8 cellular contexts compared by ENCODE assay signal in the genomic region with DNA sequence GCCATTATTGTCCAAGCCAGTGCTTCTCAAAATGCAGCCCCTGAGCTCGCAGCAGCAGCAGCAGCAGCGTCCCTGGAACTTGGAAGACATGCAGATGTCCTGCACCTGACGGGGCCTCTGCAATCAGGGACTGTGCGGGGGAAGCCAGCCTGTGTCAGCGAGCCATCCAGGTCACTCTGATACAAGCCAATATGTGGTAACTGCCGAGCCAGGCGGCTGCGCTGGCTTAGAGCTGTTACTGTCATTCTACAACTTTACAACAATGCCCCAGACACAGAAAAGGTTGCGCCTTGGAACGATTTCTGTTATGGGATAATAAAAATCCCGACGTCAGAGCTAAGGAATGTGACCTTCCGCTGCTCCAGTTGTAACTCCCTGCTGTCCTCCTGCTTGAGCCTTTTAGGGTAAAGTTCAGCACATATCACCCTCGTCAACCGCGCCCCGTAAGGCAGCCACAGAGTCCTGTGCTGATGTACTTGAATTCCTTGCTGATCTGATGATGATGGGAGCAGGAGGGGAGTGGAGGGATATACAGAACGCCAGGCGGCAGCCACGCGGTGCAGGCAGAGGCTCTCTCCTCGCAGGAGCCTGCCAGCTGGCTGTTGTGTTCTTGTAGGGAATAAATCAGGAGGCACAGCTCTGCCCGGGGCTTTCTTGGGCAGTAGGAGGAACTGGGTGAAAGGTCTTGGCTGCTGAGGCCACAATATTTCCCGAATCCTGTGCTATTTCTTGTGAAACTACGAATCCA. TPM values are rescaled to one million over a fixed set of nuclear protein-coding genes. Genes with fewer than 3 reads are reported as not detected.
DNase-seq lines count a peak whose midpoint lies in the region; ATAC-seq and TF ChIP-seq lines count a peak whose summit lies in the region.

No MANE protein-coding gene starts in this region.

- peaks cover 2% of the 10 kb centered on the region; the same call in 1 of the 2 replicates for H3K36me3 ChIP-seq in MG63

- no peak for ATAC-seq in HG03108 (IDR thresholded peaks at IDR 0.05; ENCODE audit: unreplicated experiment)

- peak; percentile 84 for DNase-seq in AG09309 (ENCODE audit: low read depth)
- DNase-seq in MG63: peak; percentile 91
- DNase-seq in cerebellum (ENCODE audit: low spot score): peak; percentile 51
- peak; percentile 88 for DNase-seq in kidney glomerular epithelial cell (lab: John Stamatoyannopoulos, UW)
- peak; percentile 18 for DNase-seq in stimulated activated CD8-positive, alpha-beta memory T cell treated with anti-CD3 and anti-CD28 coated beads, Interleukin-4, amount 100 ng/mL, for 48 hours
- no peak for DNase-seq in NOMO-1 treated with DMSO at 0.1 percent for 48 hours (lab: John Stamatoyannopoulos, UW; ENCODE audit: unreplicated experiment)
- no peak for DNase-seq in erythroblast (lab: John Stamatoyannopoulos, UW)

- no peak overlapping the region; the same call in 1 of the 2 replicates for H3K4me3 ChIP-seq in AG09309 (ENCODE audit: control insufficient read depth, low read depth, low read length)
- no peak overlapping the region for H3K4me3 ChIP-seq in MG63

- H3K27me3 ChIP-seq in MG63: no peaks in the 10 kb centered on the region

- H3K9me3 ChIP-seq in MG63: peaks cover 4% of the 10 kb centered on the region

- no peak for TF ChIP-seq POLR2A in erythroblast (IDR thresholded peaks at IDR 0.05; ENCODE audit: low read length)

- TF ChIP-seq CTCF in AG09309 (IDR thresholded peaks at IDR 0.05; ENCODE audit: control insufficient read depth, insufficient read depth, low read depth, low read length, missing control alignments): peak; percentile 46

RNA-seq across cellular contexts. Expression of gene CRYGN, which starts 20.0 kb away (rescaled TPM):
- total RNA-seq in MG63 (2014; rRNA removed; shearing (Covaris generic); ENCODE audit: low replicate concordance): not detected in 2 replicates
- total RNA-seq in cerebellum: not detected

RNA-seq across cellular contexts. Expression of gene WDR86, which starts 50.1 kb away (rescaled TPM):
- not detected in 2 replicates for total RNA-seq in MG63 (2014; rRNA removed; shearing (Covaris generic); ENCODE audit: low replicate concordance)
- 33.8 TPM for total RNA-seq in cerebellum

RNA-seq across cellular contexts. Expression of gene RHEB, which starts 59.8 kb away (rescaled TPM):
- total RNA-seq in MG63 (2014; rRNA removed; shearing (Covaris generic); ENCODE audit: low replicate concordance): 84.5 and 139 TPM in 2 replicates
- 59.5 TPM for total RNA-seq in cerebellum

Comparison
In these comparisons a context has a peak if more than half of its experiments do, and no peak if none do; other contexts are left out.
1. DNase-seq: peak in AG09309 (single experiment), MG63 (single experiment), cerebellum (single experiment), kidney glomerular epithelial cell (single experiment) and stimulated activated CD8-positive, alpha-beta memory T cell treated with anti-CD3 and anti-CD28 coated beads, Interleukin-4, amount 100 ng/mL, for 48 hours (single experiment); none in NOMO-1 treated with DMSO at 0.1 percent for 48 hours (single experiment) and erythroblast (0 of 2).
2. RNA of gene WDR86, which starts 50.1 kb away (total RNA-seq): 33.8 TPM in cerebellum (single experiment); not detected in MG63; every median in the first group is over 10 times any median in the second.